Comparison of ENCODE assay signal across 12 cellular contexts in genomic region chr16:81601601-81602251, GRCh38.
A peak's percentile ranks its signal among the peaks of the same experiment; 100 is the strongest.
DNase-seq lines count a peak whose midpoint lies in the region; ATAC-seq and TF ChIP-seq lines count a peak whose summit lies in the region.
"Had no signal": no experiment of that assay in that cellular context is flagged by ENCODE, and none has a peak within 500 bp of the region (broad histone marks: within the 10 kb centered on the region; RNA-seq: fewer than 3 reads in every experiment).

No MANE protein-coding gene starts in this region.

- H3K27ac ChIP-seq in IMR-90 (ENCODE audit: insufficient read depth, low read length), result no peak overlapping the region
- H3K27ac ChIP-seq in foreskin keratinocyte, result peak overlapping the region; percentile 93
- H3K27ac ChIP-seq: left ventricle myocardium inferior had no signal

- no peak overlapping the region for H3K18ac ChIP-seq in IMR-90 (ENCODE audit: low read depth, low read length)

- no peak overlapping the region for H4K91ac ChIP-seq in IMR-90 (ENCODE audit: insufficient read depth, low read depth, low read length)

- H3K4me3 ChIP-seq in IMR-90 (ENCODE audit: insufficient read depth, low read depth, low read length), result no peak overlapping the region
- H3K4me3 ChIP-seq in retinal pigment epithelial cell (ENCODE audit: low read length), result no peak overlapping the region
- H3K4me3 ChIP-seq: left ventricle myocardium inferior had no signal

- H3K4ac ChIP-seq in IMR-90 (ENCODE audit: low read depth, low read length), result no peak overlapping the region

- dilution Hi-C loops in IMR-90 (cut with HindIII; ENCODE audit: low sequenced_read_pairs, unreplicated experiment), result no loop called here

- H3K4me2 ChIP-seq in IMR-90 (ENCODE audit: low read depth, low read length), result no peak overlapping the region

- no peak for TF ChIP-seq POLR2A in IMR-90 (IDR thresholded peaks at IDR 0.05; ENCODE audit: low read depth, low read length)

- CTCF ChIA-PET in IMR-90 (lab: Yijun Ruan, JAX), result no interaction called here

- peak overlapping the region; percentile 20; the same call in 1 of the 2 replicates for H2AK5ac ChIP-seq in IMR-90 (ENCODE audit: low read depth, low read length)

- H3K36me3 Mint-ChIP-seq in activated T-helper 17 cell treated with anti-CD3 and anti-CD28 coated beads, Interleukin-2, amount 50 U/mL, for 72 hours (ENCODE audit: low read depth), result peaks cover 11% of the 10 kb centered on the region
- no peaks in the 10 kb centered on the region for H3K36me3 Mint-ChIP-seq in activated T-cell treated with anti-CD3 and anti-CD28 coated beads, Interleukin-2, amount 50 U/mL, for 72 hours (ENCODE audit: insufficient read depth in 2 of 2)

- peak overlapping the region; percentile 59 for H3K27ac Mint-ChIP-seq in activated T-helper 17 cell treated with anti-CD3 and anti-CD28 coated beads, Interleukin-2, amount 50 U/mL, for 72 hours
- H3K27ac Mint-ChIP-seq in activated T-cell treated with anti-CD3 and anti-CD28 coated beads, Interleukin-2, amount 50 U/mL, for 72 hours, result no peak overlapping the region
- H3K27ac Mint-ChIP-seq: activated T-helper 1 cell treated with anti-CD3 and anti-CD28 coated beads, Interleukin-12 subunit alpha, Interleukin-12 subunit beta, Interleukin-2, Interleukin-4 antibody, amounts not matched to agents 30 ng/mL and 10 ng/mL and 1 ng/mL, durations not matched to agents 14 hours and 24 hours and 36 hours had no signal

- no peak overlapping the region for H3K9ac ChIP-seq in IMR-90 (ENCODE audit: low read depth, low read length)

- H2BK5ac ChIP-seq in IMR-90 (ENCODE audit: low read depth, low read length, poor library complexity, severe bottlenecking), result no peak overlapping the region

- no peaks in the 10 kb centered on the region for H3K27me3 ChIP-seq in IMR-90 (ENCODE audit: control insufficient read depth, insufficient read depth, low read length)
- H3K27me3 ChIP-seq in foreskin keratinocyte, result no peaks in the 10 kb centered on the region

- BruUV-seq in IMR-90 (replicated peaks; lab: Mats Ljungman, UMichigan), result no TSS peak

- no peaks in the 10 kb centered on the region for H3K36me3 ChIP-seq in IMR-90 (ENCODE audit: control insufficient read depth, insufficient read depth, low read length)
- H3K36me3 ChIP-seq: left ventricle myocardium inferior had no signal

- H3K4me1 Mint-ChIP-seq in activated T-helper 17 cell treated with anti-CD3 and anti-CD28 coated beads, Interleukin-2, amount 50 U/mL, for 72 hours, result peaks cover 19% of the 10 kb centered on the region
- H3K4me1 Mint-ChIP-seq in activated T-cell treated with anti-CD3 and anti-CD28 coated beads, Interleukin-2, amount 50 U/mL, for 72 hours (ENCODE audit: low read depth), result peaks cover 16% of the 10 kb centered on the region

- in situ Hi-C loops in IMR-90 (cut with MboI; ENCODE audit: low sequenced_read_pairs), result no loop called here

- intact Hi-C loops in IMR-90 (cut with micrococcal nuclease), result no loop called here

- TF ChIP-seq RAD21 in IMR-90 (IDR thresholded peaks at IDR 0.05; ENCODE audit: low read length), result no peak

- H3K9me3 ChIP-seq in IMR-90 (ENCODE audit: control insufficient read depth, insufficient read depth, low read length), result no peaks in the 10 kb centered on the region
- H3K9me3 ChIP-seq: left ventricle myocardium inferior had no signal

- DNase-seq in IMR-90 (peak; percentile 20), foreskin keratinocyte (no peak), retinal pigment epithelial cell (ENCODE audit: low read depth) (peak; percentile 64), NCI-H2029 (lab: John Stamatoyannopoulos, UW) (no peak), COLO829 (ENCODE audit: low spot score) (no peak)
- DNase-seq in activated T-cell treated with anti-CD3 and anti-CD28 coated beads, Interleukin-2, amount 50 U/mL, for 72 hours, result no peak
- DNase-seq in activated CD4-positive, alpha-beta T cell treated with anti-CD3 and anti-CD28 coated beads for 1 hour, result no peak
- DNase-seq: AML-193, left ventricle myocardium inferior, MM.1S had no signal

- H3K14ac ChIP-seq in IMR-90 (replicated peaks; ENCODE audit: low read depth, low read length), result no peak overlapping the region

- POLR2A ChIA-PET in IMR-90 (lab: Charles Lee; ENCODE audit: unreplicated experiment), result no interaction called here

- peaks cover 28 to 59% of the 10 kb centered on the region in 2 experiments for H3K79me1 ChIP-seq in IMR-90 (ENCODE audit: low read depth in 1 of 2, low read length in 2 of 2)

- H2BK15ac ChIP-seq in IMR-90 (ENCODE audit: low read depth, low read length), result no peak overlapping the region

- H3K4me1 ChIP-seq in IMR-90 (ENCODE audit: control insufficient read depth, insufficient read depth, low read length), result peaks cover 20% of the 10 kb centered on the region
- H3K4me1 ChIP-seq in foreskin keratinocyte, result peaks cover 33% of the 10 kb centered on the region

- TF ChIP-seq CTCF in IMR-90 (conservative IDR thresholded peaks at IDR 0.05; ENCODE audit: low read depth, low read length) (no peak), foreskin keratinocyte (conservative IDR thresholded peaks at IDR 0.05) (no peak), retinal pigment epithelial cell (conservative IDR thresholded peaks at IDR 0.05; ENCODE audit: low read depth, low read length) (no peak)

- no peak overlapping the region for H2BK120ac ChIP-seq in IMR-90 (ENCODE audit: low read depth, low read length)

- no peak overlapping the region for H3K56ac ChIP-seq in IMR-90 (ENCODE audit: extremely low read depth, insufficient read depth, low read length)

- no peak overlapping the region for H3K4me3 Mint-ChIP-seq in activated T-helper 17 cell treated with anti-CD3 and anti-CD28 coated beads, Interleukin-2, amount 50 U/mL, for 72 hours
- no peak overlapping the region for H3K4me3 Mint-ChIP-seq in activated T-cell treated with anti-CD3 and anti-CD28 coated beads, Interleukin-2, amount 50 U/mL, for 72 hours
- H3K4me3 Mint-ChIP-seq: activated T-helper 1 cell treated with anti-CD3 and anti-CD28 coated beads, Interleukin-12 subunit alpha, Interleukin-12 subunit beta, Interleukin-2, Interleukin-4 antibody, amounts not matched to agents 30 ng/mL and 10 ng/mL and 1 ng/mL, durations not matched to agents 14 hours and 24 hours and 36 hours had no signal

- no peak overlapping the region for H2AFZ ChIP-seq in IMR-90 (replicated peaks; ENCODE audit: low read length, poor library complexity)

- ATAC-seq in IMR-90 (ENCODE audit: low read depth) (no peak), foreskin keratinocyte (no peak)
- ATAC-seq in activated T-helper 17 cell treated with anti-CD3 and anti-CD28 coated beads, Interleukin-2, amount 50 U/mL, for 72 hours (replicated peaks), result no peak
- ATAC-seq in activated T-cell treated with anti-CD3 and anti-CD28 coated beads, Interleukin-2, amount 50 U/mL, for 72 hours (replicated peaks in 1 of 2), result no peak

- no peak overlapping the region for H4K8ac ChIP-seq in IMR-90 (ENCODE audit: low read depth in 2 of 2, low read length in 2 of 2)

- no peak overlapping the region for H2AK9ac ChIP-seq in IMR-90 (replicated peaks; ENCODE audit: low read depth, low read length, poor library complexity)

- H4K5ac ChIP-seq in IMR-90 (ENCODE audit: low read depth, low read length), result no peak overlapping the region

- H2BK20ac ChIP-seq in IMR-90 (ENCODE audit: low read depth, low read length), result no peak overlapping the region

- H4K20me1 ChIP-seq in IMR-90 (ENCODE audit: insufficient read depth, low read length), result peaks cover 79% of the 10 kb centered on the region

- H3K9me3 Mint-ChIP-seq in activated T-helper 17 cell treated with anti-CD3 and anti-CD28 coated beads, Interleukin-2, amount 50 U/mL, for 72 hours, result no peaks in the 10 kb centered on the region
- no peaks in the 10 kb centered on the region for H3K9me3 Mint-ChIP-seq in activated T-cell treated with anti-CD3 and anti-CD28 coated beads, Interleukin-2, amount 50 U/mL, for 72 hours
- H3K9me3 Mint-ChIP-seq: activated T-helper 1 cell treated with anti-CD3 and anti-CD28 coated beads, Interleukin-12 subunit alpha, Interleukin-12 subunit beta, Interleukin-2, Interleukin-4 antibody, amounts not matched to agents 30 ng/mL and 10 ng/mL and 1 ng/mL, durations not matched to agents 14 hours and 24 hours and 36 hours had no signal

- WGBS in IMR-90 (ENCODE audit: extremely low coverage in 2 of 2, insufficient read length in 1 of 2), 2 experiments, result 95% methylated on average over 7 of the region's 16 CpGs; no CpG with 5 or more reads in 1 of the 2 experiments

- peaks cover 15% of the 10 kb centered on the region for H3K9me1 ChIP-seq in IMR-90 (ENCODE audit: insufficient read depth, low read length)

- H3K27me3 Mint-ChIP-seq in activated T-helper 17 cell treated with anti-CD3 and anti-CD28 coated beads, Interleukin-2, amount 50 U/mL, for 72 hours, result no peaks in the 10 kb centered on the region
- no peaks in the 10 kb centered on the region for H3K27me3 Mint-ChIP-seq in activated T-cell treated with anti-CD3 and anti-CD28 coated beads, Interleukin-2, amount 50 U/mL, for 72 hours (ENCODE audit: low read depth)

- no peak overlapping the region for H3K23ac ChIP-seq in IMR-90 (ENCODE audit: low read depth, low read length)

TF ChIP-seq in IMR-90, 13 proteins besides CTCF, POLR2A, EP300 and RAD21 (continues in another document):
- TF ChIP-seq ELK1 (IDR thresholded peaks at IDR 0.05; ENCODE audit: borderline replicate concordance, low read depth, low read length) (no peak), MAFK (IDR thresholded peaks at IDR 0.05; ENCODE audit: low read depth, low read length) (no peak), USF2 (IDR thresholded peaks at IDR 0.05; ENCODE audit: low read depth, low read length) (no peak), SMC3 (IDR thresholded peaks at IDR 0.05; ENCODE audit: low read depth, low read length) (no peak), RFX5 (IDR thresholded peaks at IDR 0.05; ENCODE audit: low read depth, low read length) (no peak), RCOR1 (IDR thresholded peaks at IDR 0.05; ENCODE audit: insufficient replicate concordance, low read length) (no peak), FOS (IDR thresholded peaks at IDR 0.05; ENCODE audit: low read depth, low read length) (no peak), BHLHE40 (IDR thresholded peaks at IDR 0.05; ENCODE audit: low read depth, low read length) (no peak)

Comparison
In these comparisons a context has a peak if more than half of its experiments do, and no peak if none do; other contexts are left out.
1. DNase-seq: peak in IMR-90 (single experiment) and retinal pigment epithelial cell (single experiment); none in foreskin keratinocyte (0 of 2), activated T-cell treated with anti-CD3 and anti-CD28 coated beads, Interleukin-2, amount 50 U/mL, for 72 hours (0 of 2), NCI-H2029 (single experiment), activated CD4-positive, alpha-beta T cell treated with anti-CD3 and anti-CD28 coated beads for 1 hour (single experiment) and COLO829 (single experiment).